ENCODE assay signal across 18 cellular contexts in the genomic region with DNA sequence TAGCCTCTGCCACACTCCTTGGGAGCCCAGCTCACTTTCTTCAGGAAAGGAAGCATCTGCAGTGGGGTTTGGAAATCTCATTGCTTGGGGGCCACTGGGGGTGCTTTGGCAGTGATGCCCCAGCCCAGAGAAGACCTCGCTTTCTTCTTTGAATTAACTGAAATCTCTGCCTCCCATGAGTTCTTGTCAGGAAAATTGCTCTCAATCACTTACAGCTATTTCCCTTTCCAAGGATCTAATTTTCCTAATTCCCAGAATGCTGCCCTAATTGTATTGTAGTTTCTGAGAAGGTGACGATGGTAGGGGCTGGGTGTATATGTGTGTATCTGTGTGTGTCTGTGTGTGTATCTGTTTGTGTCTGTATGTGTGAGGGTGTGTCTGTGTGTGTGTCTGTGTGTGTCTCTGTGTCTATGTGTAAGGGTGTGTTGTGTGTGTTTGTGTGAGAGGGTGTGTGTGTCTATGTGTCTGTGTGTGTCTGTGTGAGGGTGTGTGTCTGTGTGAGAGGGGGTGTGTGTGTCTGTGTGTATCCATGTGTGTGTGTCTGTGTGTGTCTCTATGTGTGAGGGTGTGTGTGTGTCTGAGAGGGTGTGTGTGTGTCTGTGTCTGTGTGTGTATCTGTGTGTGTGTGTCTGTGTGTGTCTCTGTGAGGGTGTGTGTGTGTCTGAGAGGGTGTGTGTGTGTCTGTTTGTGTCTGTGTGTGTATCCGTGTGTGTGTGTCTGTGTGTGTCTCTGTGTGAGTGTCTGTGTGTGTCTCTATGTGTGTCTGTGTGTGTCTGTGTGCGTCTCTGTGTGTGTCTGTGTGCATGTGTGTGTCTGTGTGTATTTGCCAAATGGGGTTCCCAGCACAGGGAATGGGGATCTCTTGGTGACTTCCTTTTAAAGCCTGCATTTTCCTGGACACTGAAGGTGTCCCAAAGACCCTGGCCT.
DNase-seq lines count a peak whose midpoint lies in the region; ATAC-seq, FAIRE-seq and TF ChIP-seq lines count a peak whose summit lies in the region.
"Had no signal": no experiment of that assay in that cellular context is flagged by ENCODE, and none has a peak within 500 bp of the region (broad histone marks: within the 10 kb centered on the region; RNA-seq: fewer than 3 reads in every experiment).

No MANE protein-coding gene starts in this region.

- H3K27me3 Mint-ChIP-seq in Calu3 (ENCODE audit: unreplicated experiment) = peaks cover 5% of the 10 kb centered on the region
- no peaks in the 10 kb centered on the region for H3K27me3 Mint-ChIP-seq in stimulated activated naive CD8-positive, alpha-beta T cell treated with anti-CD3 and anti-CD28 coated beads, Interleukin-15, amount 100 ng/mL, for 72 hours

- H3K4me1 ChIP-seq in HepG2 (ENCODE audit: insufficient read depth, low read length) (peaks cover 83% of the 10 kb centered on the region), right lobe of liver (no peaks in the 10 kb centered on the region), osteoblast (ENCODE audit: insufficient read depth, low read length) (no peaks in the 10 kb centered on the region)
- H3K4me1 ChIP-seq: HAP-1, Peyer's patch had no signal

- POLR2A ChIA-PET in HepG2 (lab: Yijun Ruan, JAX) = no interaction called here

- WGBS in HepG2 (ENCODE audit: low lambda C conversion rate) = 85% methylated on average over 4 of the region's 4 CpGs
- WGBS in right lobe of liver (ENCODE audit: insufficient coverage, low coverage, low lambda C conversion rate, missing lambda C conversion rate) = 79% methylated on average over 2 of the region's 4 CpGs

- intact Hi-C loops in HepG2 (cut with micrococcal nuclease; ENCODE audit: unreplicated experiment) = no loop called here
- intact Hi-C loops in right lobe of liver (cut with DNase I) = no loop called here
- intact Hi-C loops in Calu3 (cut with micrococcal nuclease; ENCODE audit: unreplicated experiment) = no loop called here

- H3K79me2 ChIP-seq in HepG2 (ENCODE audit: insufficient read depth, low read length) (no peaks in the 10 kb centered on the region), osteoblast (ENCODE audit: insufficient read depth, low read length) (no peaks in the 10 kb centered on the region)

- no peak for TF ChIP-seq EP300 in HepG2 (IDR thresholded peaks at IDR 0.05; ENCODE audit: low read depth in 2 of 2, low read length in 2 of 2)
- TF ChIP-seq EP300 in HepG2 (CRISPR knock-in tag; IDR thresholded peaks at IDR 0.05; ENCODE audit: borderline replicate concordance) = no peak

- in situ Hi-C loops in HepG2 (cut with HindIII; ENCODE audit: extremely low pct_ligation_motif_present, low pct_unique_long_range_greater_than_20kb) = no loop called here

- no peak overlapping the region for H3K4me2 ChIP-seq in HepG2 (ENCODE audit: low read depth, low read length)
- H3K4me2 ChIP-seq in osteoblast (ENCODE audit: insufficient read depth, low read length) = no peak overlapping the region

- TF ChIP-seq POLR2A in HepG2 (IDR thresholded peaks at IDR 0.05; ENCODE audit: insufficient read depth in 1 of 2, low read depth in 2 of 2, low read length in 2 of 2) = no peak
- no peak for TF ChIP-seq POLR2A in right lobe of liver (IDR thresholded peaks at IDR 0.05)

- TF ChIP-seq CTCF in HepG2 (CRISPR knock-in tag; IDR thresholded peaks at IDR 0.05) (no peak), right lobe of liver (IDR thresholded peaks at IDR 0.05) (no peak), coronary artery (IDR thresholded peaks at IDR 0.05) (no peak), osteoblast (IDR thresholded peaks at IDR 0.05; ENCODE audit: extremely low read depth, low read depth, low read length) (no peak), Calu3 (IDR thresholded peaks at IDR 0.05; ENCODE audit: unreplicated experiment) (no peak)

- FAIRE-seq in HepG2 (lab: Jason Lieb, UNC) = no peak
- FAIRE-seq: A204.1 had no signal

- 0 out of 2 replicates have a peak, but pooled peaks cover 4% of the 10 kb centered on the region for H3K9me3 ChIP-seq in HepG2 (ENCODE audit: low read length)
- H3K9me3 ChIP-seq in right lobe of liver = no peaks in the 10 kb centered on the region
- H3K9me3 ChIP-seq in osteoblast (ENCODE audit: low read depth, low read length) = no peaks in the 10 kb centered on the region
- H3K9me3 ChIP-seq: HAP-1, Peyer's patch had no signal

- H3K4me3 ChIP-seq in HepG2 (replicated peaks in 1 of 3; ENCODE audit: insufficient read depth in 1 of 3, low read depth in 2 of 3, low read length in 3 of 3) (no peak overlapping the region), right lobe of liver (no peak overlapping the region), coronary artery (no peak overlapping the region), osteoblast (ENCODE audit: insufficient read depth, low read length) (no peak overlapping the region)
- H3K4me3 ChIP-seq: HAP-1, Peyer's patch had no signal

- H3K9ac ChIP-seq in HepG2 (ENCODE audit: insufficient read depth, low read depth, low read length) = no peak overlapping the region

- ATAC-seq in HepG2 (no peak), right lobe of liver (no peak)
- ATAC-seq in stimulated activated naive CD8-positive, alpha-beta T cell treated with anti-CD3 and anti-CD28 coated beads, Interleukin-15, amount 100 ng/mL, for 72 hours = no peak
- ATAC-seq: Right ventricle myocardium inferior had no signal

- H3K36me3 ChIP-seq in HepG2 (replicated peaks in 1 of 2; ENCODE audit: control insufficient read depth in 1 of 2, insufficient read depth in 2 of 2, low read length in 2 of 2) (no peaks in the 10 kb centered on the region), right lobe of liver (no peaks in the 10 kb centered on the region), osteoblast (ENCODE audit: insufficient read depth, low read length) (no peaks in the 10 kb centered on the region)
- H3K36me3 ChIP-seq: HAP-1, Peyer's patch had no signal

- H3K27ac ChIP-seq in HepG2 (ENCODE audit: extremely low read length, insufficient read depth, low read length) (no peak overlapping the region), right lobe of liver (no peak overlapping the region), coronary artery (no peak overlapping the region), osteoblast (ENCODE audit: low read depth, low read length) (no peak overlapping the region)
- H3K27ac ChIP-seq: Peyer's patch had no signal

- H3K4me3 Mint-ChIP-seq in Calu3 (ENCODE audit: low read depth, unreplicated experiment) = no peak overlapping the region
- H3K4me3 Mint-ChIP-seq in stimulated activated naive CD8-positive, alpha-beta T cell treated with anti-CD3 and anti-CD28 coated beads, Interleukin-15, amount 100 ng/mL, for 72 hours = no peak overlapping the region
- H3K4me3 Mint-ChIP-seq: CD4-positive, alpha-beta memory T cell had no signal

- H3K9me3 Mint-ChIP-seq in Calu3 (ENCODE audit: low read depth, unreplicated experiment) = no peaks in the 10 kb centered on the region
- H3K9me3 Mint-ChIP-seq in stimulated activated naive CD8-positive, alpha-beta T cell treated with anti-CD3 and anti-CD28 coated beads, Interleukin-15, amount 100 ng/mL, for 72 hours = no peaks in the 10 kb centered on the region

- BruUV-seq in HepG2 (replicated peaks; lab: Mats Ljungman, UMichigan) = no TSS peak
- no TSS peak for BruUV-seq in Calu3 (replicated peaks; lab: Mats Ljungman, UMichigan)

- no peak overlapping the region for H2AFZ ChIP-seq in HepG2 (ENCODE audit: low read length)
- H2AFZ ChIP-seq in osteoblast (ENCODE audit: low read length) = no peak overlapping the region

- no peaks in the 10 kb centered on the region for H3K36me3 Mint-ChIP-seq in Calu3 (ENCODE audit: insufficient read depth, unreplicated experiment)
- H3K36me3 Mint-ChIP-seq: CD4-positive, alpha-beta memory T cell had no signal

- CTCF ChIA-PET in HepG2 (lab: Yijun Ruan, JAX; ENCODE audit: low intra/inter-chr PET ratio, low total read pairs) (no interaction called here), Calu3 (lab: Charles Lee) (no interaction called here)

- no peaks in the 10 kb centered on the region for H4K20me1 ChIP-seq in HepG2 (ENCODE audit: insufficient read depth, low read length)
- H4K20me1 ChIP-seq in osteoblast (ENCODE audit: insufficient read depth, low read length) = no peaks in the 10 kb centered on the region

- no peaks in the 10 kb centered on the region for H3K4me1 Mint-ChIP-seq in Calu3 (ENCODE audit: low read depth, unreplicated experiment)
- no peaks in the 10 kb centered on the region for H3K4me1 Mint-ChIP-seq in stimulated activated naive CD8-positive, alpha-beta T cell treated with anti-CD3 and anti-CD28 coated beads, Interleukin-15, amount 100 ng/mL, for 72 hours
- H3K4me1 Mint-ChIP-seq: CD4-positive, alpha-beta memory T cell had no signal

- DNase-seq in HepG2 (ENCODE audit: low spot score) (no peak), right lobe of liver (no peak), coronary artery (ENCODE audit: low spot score) (peak; percentile 35), osteoblast (ENCODE audit: insufficient read length, low spot score, missing footprints) (peak; percentile 43), Calu3 (no peak)
- no peak for DNase-seq in stimulated activated naive CD8-positive, alpha-beta T cell treated with anti-CD3 and anti-CD28 coated beads, Interleukin-15, amount 100 ng/mL, for 72 hours
- DNase-seq in central memory CD4-positive, alpha-beta T cell = no peak
- DNase-seq: CD4-positive, alpha-beta memory T cell; DMS79; NCI-H1092 treated with DMSO at 0.1 percent for 48 hours; NCI-H146; NCI-H2029 treated with DMSO at 0.1 percent for 48 hours; NCI-H446 treated with DMSO at 0.1 percent for 48 hours; NCI-H69 had no signal

- H3K27me3 ChIP-seq in HepG2 (ENCODE audit: control insufficient read depth in 1 of 2, insufficient read depth in 2 of 2, low read length in 2 of 2) (no peaks in the 10 kb centered on the region; a peak in 2 of 5 replicates), right lobe of liver (no peaks in the 10 kb centered on the region), osteoblast (ENCODE audit: insufficient read depth, low read length) (no peaks in the 10 kb centered on the region)
- H3K27me3 ChIP-seq: Peyer's patch had no signal

- H3K27ac Mint-ChIP-seq in Calu3 (ENCODE audit: unreplicated experiment) = no peak overlapping the region
- no peak overlapping the region for H3K27ac Mint-ChIP-seq in stimulated activated naive CD8-positive, alpha-beta T cell treated with anti-CD3 and anti-CD28 coated beads, Interleukin-15, amount 100 ng/mL, for 72 hours
- H3K27ac Mint-ChIP-seq: CD4-positive, alpha-beta memory T cell had no signal

- TF ChIP-seq RAD21 in HepG2 (CRISPR knock-in tag; IDR thresholded peaks at IDR 0.05) = no peak

TF ChIP-seq in HepG2, 621 proteins besides CTCF, POLR2A, EP300 and RAD21 (continues in another document):
- TF ChIP-seq LCORL (IDR thresholded peaks at IDR 0.05) (0 out of 2 replicates have a peak, but pooled peaks have one; percentile 43), LCORL (CRISPR knock-in tag; IDR thresholded peaks at IDR 0.05) (no peak), NONO (IDR thresholded peaks at IDR 0.05) (0 out of 2 replicates have a peak, but pooled peaks have one; percentile 65), NONO (CRISPR knock-in tag; conservative IDR thresholded peaks at IDR 0.05) (no peak), GLI4 (CRISPR knock-in tag; IDR thresholded peaks at IDR 0.05; ENCODE audit: borderline replicate concordance) (no peak)

Comparison
In these comparisons a context has a peak if more than half of its experiments do, and no peak if none do; other contexts are left out.
1. DNase-seq: peak in coronary artery (single experiment) and osteoblast (single experiment); none in HepG2 (single experiment), right lobe of liver (0 of 3), Calu3 (single experiment), stimulated activated naive CD8-positive, alpha-beta T cell treated with anti-CD3 and anti-CD28 coated beads, Interleukin-15, amount 100 ng/mL, for 72 hours (0 of 2) and central memory CD4-positive, alpha-beta T cell (single experiment).